21 cellular contexts compared by ENCODE assay signal in genomic region chr12:55167010-55167640, GRCh38. TPM values are rescaled to one million over a fixed set of nuclear protein-coding genes. Genes with fewer than 3 reads are reported as not detected.
"Had no signal": no experiment of that assay in that cellular context is flagged by ENCODE, and none has a peak within 500 bp of the region (broad histone marks: within the 10 kb centered on the region; RNA-seq: fewer than 3 reads in every experiment).

No MANE protein-coding gene starts in this region.

RNA-seq across cellular contexts. Expression of gene OR9K2, which starts 40.9 kb away (rescaled TPM):
- total RNA-seq: dorsolateral prefrontal cortex; esophagus mucosa; gastrocnemius medialis; glomerular endothelial cell; kidney; left lobe of liver; liver; lung; mesothelial cell of epicardium; mucosa of descending colon; natural killer cell treated with Interleukin-12 subunit alpha and Interleukin-12 subunit beta and Interleukin-15 and Interleukin-18, amount 100 ng/mL, for 72 hours; osteocyte; prostate gland; right atrium auricular region; sciatic nerve; smooth muscle cell; suprapubic skin; transverse colon; upper lobe of right lung; uterus had no signal
- polyA plus RNA-seq: liver, lung, smooth muscle cell, thymus had no signal

RNA-seq across cellular contexts. Expression of gene OR10A7, which starts 53.7 kb away (rescaled TPM):
- total RNA-seq: dorsolateral prefrontal cortex; esophagus mucosa; gastrocnemius medialis; glomerular endothelial cell; kidney; left lobe of liver; liver; lung; mesothelial cell of epicardium; mucosa of descending colon; natural killer cell treated with Interleukin-12 subunit alpha and Interleukin-12 subunit beta and Interleukin-15 and Interleukin-18, amount 100 ng/mL, for 72 hours; osteocyte; prostate gland; right atrium auricular region; sciatic nerve; smooth muscle cell; suprapubic skin; transverse colon; upper lobe of right lung; uterus had no signal
- polyA plus RNA-seq: liver, lung, smooth muscle cell, thymus had no signal
